In genomic region chr2:29480423-29480822, GRCh38 we compare ENCODE assay signal across 19 cellular contexts.
DNase-seq lines count a peak whose midpoint lies in the region; ATAC-seq lines count a peak whose summit lies in the region.
"Had no signal": no experiment of that assay in that cellular context is flagged by ENCODE, and none has a peak within 500 bp of the region (broad histone marks: within the 10 kb centered on the region; RNA-seq: fewer than 3 reads in every experiment).

No MANE protein-coding gene starts in this region.

- H3K36me3 Mint-ChIP-seq in stimulated activated naive B cell treated with anti-CD40 and anti-IgM and Interleukin-4, amounts not matched to agents 10 μg/mL and 1 μg/mL and 100 μg/mL, for 72 hours, result no peaks in the 10 kb centered on the region
- H3K36me3 Mint-ChIP-seq in activated CD4-positive, alpha-beta memory T cell treated with anti-CD3 and anti-CD28 coated beads, Interleukin-2, amount 10 ng/mL, durations not matched to agents 7 days and 5 days (ENCODE audit: low read depth), result no peaks in the 10 kb centered on the region
- H3K36me3 Mint-ChIP-seq: CD4-positive, CD25-positive, alpha-beta regulatory T cell; immature natural killer cell had no signal

- no peak overlapping the region for H3K27ac Mint-ChIP-seq in stimulated activated naive B cell treated with anti-CD40 and anti-IgM and Interleukin-4, amounts not matched to agents 10 μg/mL and 1 μg/mL and 100 μg/mL, for 72 hours
- H3K27ac Mint-ChIP-seq in activated CD4-positive, alpha-beta memory T cell treated with anti-CD3 and anti-CD28 coated beads, Interleukin-2, amount 10 ng/mL, durations not matched to agents 7 days and 5 days, result no peak overlapping the region
- H3K27ac Mint-ChIP-seq: CD4-positive, CD25-positive, alpha-beta regulatory T cell; immature natural killer cell; stimulated activated naive CD8-positive, alpha-beta T cell treated with anti-CD3 and anti-CD28 coated beads, Interleukin-15, Interleukin-2, amounts not matched to agents 100 ng/mL and 50 ng/mL, for 24 hours had no signal

- no peak overlapping the region for H3K4me3 Mint-ChIP-seq in stimulated activated naive B cell treated with anti-CD40 and anti-IgM and Interleukin-4, amounts not matched to agents 10 μg/mL and 1 μg/mL and 100 μg/mL, for 72 hours
- H3K4me3 Mint-ChIP-seq in activated CD4-positive, alpha-beta memory T cell treated with anti-CD3 and anti-CD28 coated beads, Interleukin-2, amount 10 ng/mL, durations not matched to agents 7 days and 5 days, result no peak overlapping the region
- H3K4me3 Mint-ChIP-seq: CD4-positive, CD25-positive, alpha-beta regulatory T cell; immature natural killer cell; stimulated activated naive CD8-positive, alpha-beta T cell treated with anti-CD3 and anti-CD28 coated beads, Interleukin-15, Interleukin-2, amounts not matched to agents 100 ng/mL and 50 ng/mL, for 24 hours had no signal

- ATAC-seq in stimulated activated naive B cell treated with anti-CD40 and anti-IgM and Interleukin-4, amounts not matched to agents 10 μg/mL and 1 μg/mL and 100 μg/mL, for 72 hours (replicated peaks), result peak; percentile 92 to 94
- ATAC-seq in HG03439 (IDR thresholded peaks at IDR 0.05; ENCODE audit: unreplicated experiment), result no peak

- POLR2A ChIA-PET in activated CD4-positive, alpha-beta memory T cell treated with anti-CD3 and anti-CD28 coated beads, Interleukin-2, amount 10 ng/mL, durations not matched to agents 7 days and 5 days (lab: Charles Lee), result no interaction called here

- no peaks in the 10 kb centered on the region for H3K27me3 Mint-ChIP-seq in stimulated activated naive B cell treated with anti-CD40 and anti-IgM and Interleukin-4, amounts not matched to agents 10 μg/mL and 1 μg/mL and 100 μg/mL, for 72 hours
- peaks cover 14% of the 10 kb centered on the region for H3K27me3 Mint-ChIP-seq in activated CD4-positive, alpha-beta memory T cell treated with anti-CD3 and anti-CD28 coated beads, Interleukin-2, amount 10 ng/mL, durations not matched to agents 7 days and 5 days

- H3K4me1 Mint-ChIP-seq in stimulated activated naive B cell treated with anti-CD40 and anti-IgM and Interleukin-4, amounts not matched to agents 10 μg/mL and 1 μg/mL and 100 μg/mL, for 72 hours, result peaks cover 0 to 12% of the 10 kb centered on the region in 2 donors
- no peaks in the 10 kb centered on the region for H3K4me1 Mint-ChIP-seq in activated CD4-positive, alpha-beta memory T cell treated with anti-CD3 and anti-CD28 coated beads, Interleukin-2, amount 10 ng/mL, durations not matched to agents 7 days and 5 days
- H3K4me1 Mint-ChIP-seq: CD4-positive, CD25-positive, alpha-beta regulatory T cell; immature natural killer cell had no signal

- peaks cover 0 to 2% of the 10 kb centered on the region in 2 donors for H3K9me3 Mint-ChIP-seq in stimulated activated naive B cell treated with anti-CD40 and anti-IgM and Interleukin-4, amounts not matched to agents 10 μg/mL and 1 μg/mL and 100 μg/mL, for 72 hours
- H3K9me3 Mint-ChIP-seq in activated CD4-positive, alpha-beta memory T cell treated with anti-CD3 and anti-CD28 coated beads, Interleukin-2, amount 10 ng/mL, durations not matched to agents 7 days and 5 days, result no peaks in the 10 kb centered on the region
- H3K9me3 Mint-ChIP-seq: CD4-positive, CD25-positive, alpha-beta regulatory T cell; immature natural killer cell; stimulated activated naive CD8-positive, alpha-beta T cell treated with anti-CD3 and anti-CD28 coated beads, Interleukin-15, Interleukin-2, amounts not matched to agents 100 ng/mL and 50 ng/mL, for 24 hours had no signal

- CTCF ChIA-PET in activated CD4-positive, alpha-beta memory T cell treated with anti-CD3 and anti-CD28 coated beads, Interleukin-2, amount 10 ng/mL, durations not matched to agents 7 days and 5 days (lab: Charles Lee), result no interaction called here

- DNase-seq in SKM-1 treated with dmso at 0.1 percent for 144 hours (lab: John Stamatoyannopoulos, UW; ENCODE audit: unreplicated experiment) (peak; percentile 6), SKM-1 (lab: John Stamatoyannopoulos, UW; ENCODE audit: unreplicated experiment) (no peak), NCI-H460 (ENCODE audit: extremely low read depth, low read depth) (peak; percentile 22), islet precursor cell (peak; percentile 82), NCI-H187 treated with DMSO at 0.1 percent for 48 hours (lab: John Stamatoyannopoulos, UW) (no peak)
- peak; percentile 8 for DNase-seq in stimulated activated naive B cell treated with anti-CD40 and anti-IgM and Interleukin-4, amounts not matched to agents 10 μg/mL and 1 μg/mL and 100 μg/mL, for 72 hours
- DNase-seq in activated CD4-positive, alpha-beta memory T cell treated with anti-CD3 and anti-CD28 coated beads, Interleukin-2, amount 10 ng/mL, durations not matched to agents 7 days and 5 days, result no peak
- DNase-seq: activated CD4-positive, CD25-positive, alpha-beta regulatory T cell treated with anti-CD3 and anti-CD28 coated beads, Interleukin-2, amount 50 U/mL, for 72 hours; activated effector memory CD4-positive, alpha-beta T cell treated with anti-CD3 and anti-CD28 coated beads, Interleukin-2, amount 50 U/mL, for 16 hours; CD4-positive, CD25-positive, alpha-beta regulatory T cell; effector CD8-positive, alpha-beta T cell; esophagus squamous epithelium; immature natural killer cell; mesenchymal stem cell; NCI-H1417; NCI-H2227 treated with DMSO at 0.1 percent for 48 hours; NK-92 treated with Interleukin-12 subunit alpha and Interleukin-12 subunit beta, amount 100 ng/mL, for 24 hours had no signal

Comparison
In these comparisons a context has a peak if more than half of its experiments do, and no peak if none do; other contexts are left out.
1. DNase-seq: peak in SKM-1 treated with dmso at 0.1 percent for 144 hours (single experiment), NCI-H460 (single experiment), islet precursor cell (single experiment) and stimulated activated naive B cell treated with anti-CD40 and anti-IgM and Interleukin-4, amounts not matched to agents 10 μg/mL and 1 μg/mL and 100 μg/mL, for 72 hours (single experiment); none in SKM-1 (single experiment), activated CD4-positive, alpha-beta memory T cell treated with anti-CD3 and anti-CD28 coated beads, Interleukin-2, amount 10 ng/mL, durations not matched to agents 7 days and 5 days (single experiment) and NCI-H187 treated with DMSO at 0.1 percent for 48 hours (single experiment).